Comparison of ENCODE assay signal across 26 cellular contexts in genomic region chr1:228309548-228310067, GRCh38.
"Had no signal": no experiment of that assay in that cellular context is flagged by ENCODE, and none has a peak within 500 bp of the region (broad histone marks: within the 10 kb centered on the region; RNA-seq: fewer than 3 reads in every experiment).

No MANE protein-coding gene starts in this region.

- H3K9me3 ChIP-seq: SJCRH30, suprapubic skin had no signal

- DNase-seq: activated CD4-positive, alpha-beta memory T cell treated with anti-CD3 and anti-CD28 coated beads, Interleukin-2, amount 10 ng/mL, durations not matched to agents 7 days and 5 days; activated CD4-positive, alpha-beta T cell treated with anti-CD3 and anti-CD28 coated beads, Interleukin-2, amount 10 ng/mL, durations not matched to agents 24 days and 14 days; activated CD8-positive, alpha-beta memory T cell treated with anti-CD3 and anti-CD28 coated beads, Interleukin-2, amount 50 U/mL, for 48 hours; activated gamma-delta T cell; caudate nucleus; dermis blood vessel endothelial cell; effector CD4-positive, alpha-beta T cell; naive thymus-derived CD4-positive, alpha-beta T cell; nucleus accumbens; stimulated activated CD4-positive, alpha-beta T cell treated with anti-CD3 and anti-CD28 coated beads, Interleukin-15, amount 100 ng/mL, for 24 hours; stimulated activated CD4-positive, alpha-beta T cell treated with anti-CD3 and anti-CD28 coated beads, Interleukin-2, amount 100 ng/mL, for 24 hours; stimulated activated naive B cell treated with anti-CD40 and anti-IgM and Interleukin-4, amounts not matched to agents 10 μg/mL and 1 μg/mL and 100 μg/mL, for 72 hours; T1000; tibial artery; WERI-Rb-1 had no signal

- H3K4me3 ChIP-seq: ascending aorta, right atrium auricular region, SJCRH30, suprapubic skin, tibial artery had no signal

- ATAC-seq: activated CD4-positive, CD25-positive, alpha-beta regulatory T cell treated with anti-CD3 and anti-CD28 coated beads, Interleukin-2, amount 50 U/mL, for 24 hours; naive thymus-derived CD4-positive, alpha-beta T cell; stimulated activated naive B cell treated with anti-CD40 and anti-IgM and Interleukin-4, amounts not matched to agents 10 μg/mL and 1 μg/mL and 100 μg/mL, for 72 hours; T-helper 17 cell had no signal

- H3K36me3 ChIP-seq: ascending aorta, SJCRH30, suprapubic skin, WERI-Rb-1 had no signal

- H3K27ac ChIP-seq: ascending aorta, epithelial cell of prostate, right atrium auricular region, SJCRH30, suprapubic skin, tibial artery, WERI-Rb-1 had no signal

- H3K9me3 Mint-ChIP-seq: neural crest cell had no signal

- H3K4me3 Mint-ChIP-seq: activated CD4-positive, alpha-beta memory T cell treated with anti-CD3 and anti-CD28 coated beads, Interleukin-2, amount 10 ng/mL, durations not matched to agents 7 days and 5 days; activated CD4-positive, alpha-beta T cell treated with anti-CD3 and anti-CD28 coated beads, Interleukin-2, amount 10 ng/mL, durations not matched to agents 24 days and 14 days; activated naive CD8-positive, alpha-beta T cell; brain; mesothelial cell of epicardium; naive thymus-derived CD4-positive, alpha-beta T cell; neural crest cell; stimulated activated naive B cell treated with anti-CD40 and anti-IgM and Interleukin-4, amounts not matched to agents 10 μg/mL and 1 μg/mL and 100 μg/mL, for 72 hours; T-helper 17 cell had no signal

- H3K27ac Mint-ChIP-seq: activated CD4-positive, alpha-beta memory T cell treated with anti-CD3 and anti-CD28 coated beads, Interleukin-2, amount 10 ng/mL, durations not matched to agents 7 days and 5 days; activated CD4-positive, alpha-beta T cell treated with anti-CD3 and anti-CD28 coated beads, Interleukin-2, amount 10 ng/mL, durations not matched to agents 24 days and 14 days; activated naive CD8-positive, alpha-beta T cell; brain; mesothelial cell of epicardium; stimulated activated naive B cell treated with anti-CD40 and anti-IgM and Interleukin-4, amounts not matched to agents 10 μg/mL and 1 μg/mL and 100 μg/mL, for 72 hours; T-helper 17 cell had no signal

- H3K4me1 Mint-ChIP-seq: activated CD4-positive, alpha-beta memory T cell treated with anti-CD3 and anti-CD28 coated beads, Interleukin-2, amount 10 ng/mL, durations not matched to agents 7 days and 5 days; activated CD4-positive, alpha-beta T cell treated with anti-CD3 and anti-CD28 coated beads, Interleukin-2, amount 10 ng/mL, durations not matched to agents 24 days and 14 days; brain; mesothelial cell of epicardium; neural crest cell; stimulated activated naive B cell treated with anti-CD40 and anti-IgM and Interleukin-4, amounts not matched to agents 10 μg/mL and 1 μg/mL and 100 μg/mL, for 72 hours; T-helper 17 cell had no signal

- H3K4me1 ChIP-seq: ascending aorta, SJCRH30, suprapubic skin, tibial artery had no signal

- H3K27me3 Mint-ChIP-seq: activated CD4-positive, alpha-beta memory T cell treated with anti-CD3 and anti-CD28 coated beads, Interleukin-2, amount 10 ng/mL, durations not matched to agents 7 days and 5 days; activated CD4-positive, alpha-beta T cell treated with anti-CD3 and anti-CD28 coated beads, Interleukin-2, amount 10 ng/mL, durations not matched to agents 24 days and 14 days; activated naive CD8-positive, alpha-beta T cell; brain; naive thymus-derived CD4-positive, alpha-beta T cell; stimulated activated naive B cell treated with anti-CD40 and anti-IgM and Interleukin-4, amounts not matched to agents 10 μg/mL and 1 μg/mL and 100 μg/mL, for 72 hours; T-helper 17 cell had no signal

- H3K27me3 ChIP-seq: ascending aorta, right atrium auricular region, SJCRH30, suprapubic skin had no signal
